In genomic region chr3:23480981-23481380, GRCh38 we compare ENCODE assay signal across 15 cellular contexts.
"Had no signal": no experiment of that assay in that cellular context is flagged by ENCODE, and none has a peak within 500 bp of the region (broad histone marks: within the 10 kb centered on the region; RNA-seq: fewer than 3 reads in every experiment).

No MANE protein-coding gene starts in this region.

- H3K36me3 ChIP-seq: stomach, thoracic aorta, vagina had no signal

- H3K9ac ChIP-seq: parathyroid adenoma had no signal

- H3K79me2 ChIP-seq: hepatocyte had no signal

- H3K4me3 ChIP-seq: hepatocyte, stomach, thoracic aorta, vagina had no signal

- H3K27ac ChIP-seq: hepatocyte, parathyroid adenoma, stomach, thoracic aorta, vagina had no signal

- H3K4me2 ChIP-seq: hepatocyte had no signal

- H2AFZ ChIP-seq: hepatocyte, parathyroid adenoma had no signal

- DNase-seq: activated naive CD4-positive, alpha-beta T cell treated with Interleukin-2 at 50 U/mL for 16 hours; activated naive CD8-positive, alpha-beta T cell treated with anti-CD3 and anti-CD28 coated beads for 36 hours; activated T-cell treated with anti-CD3 and anti-CD28 coated beads, Interleukin-2, amount 50 U/mL, for 4 hours; cerebellar nuclear complex; cortex of kidney; nephron progenitor cell; small intestine; stimulated activated CD4-positive, alpha-beta T cell treated with anti-CD3 and anti-CD28 coated beads, Interleukin-15, amount 100 ng/mL, for 24 hours; stomach; T-helper 1 cell; T-helper 9 cell had no signal

- H3K27me3 ChIP-seq: hepatocyte, stomach, vagina had no signal

- H3K9me3 ChIP-seq: thoracic aorta, vagina had no signal
